In genomic region chr12:67826946-67827719, GRCh38 we compare ENCODE assay signal across 9 cellular contexts.
DNase-seq lines count a peak whose midpoint lies in the region; ATAC-seq and TF ChIP-seq lines count a peak whose summit lies in the region.
"Had no signal": no experiment of that assay in that cellular context is flagged by ENCODE, and none has a peak within 500 bp of the region (broad histone marks: within the 10 kb centered on the region; RNA-seq: fewer than 3 reads in every experiment).

No MANE protein-coding gene starts in this region.

- no peaks in the 10 kb centered on the region for H3K27me3 Mint-ChIP-seq in natural killer cell treated with Interleukin-12 subunit alpha and Interleukin-12 subunit beta and Interleukin-15 and Interleukin-18, amount 100 ng/mL, for 72 hours
- peaks cover 0 to 2% of the 10 kb centered on the region in 2 donors for H3K27me3 Mint-ChIP-seq in natural killer cell (ENCODE audit: low read depth in 2 of 2)
- H3K27me3 Mint-ChIP-seq in effector memory CD8-positive, alpha-beta T cell, result no peaks in the 10 kb centered on the region

- no peaks in the 10 kb centered on the region for H3K9me3 ChIP-seq in mucosa of stomach (ENCODE audit: control insufficient read depth, low read length)
- H3K9me3 ChIP-seq in aorta (ENCODE audit: control insufficient read depth, low read length), result no peaks in the 10 kb centered on the region

- H3K27ac ChIP-seq in aorta (ENCODE audit: low read depth in 1 of 2, low read length in 2 of 2), result peak overlapping the region; percentile 98 to 100
- H3K27ac ChIP-seq: HL-60 had no signal

- TF ChIP-seq CTCF in natural killer cell (IDR thresholded peaks at IDR 0.05), result no peak

- H3K36me3 ChIP-seq in mucosa of stomach (ENCODE audit: control insufficient read depth, insufficient read depth, low read length) (no peaks in the 10 kb centered on the region), aorta (ENCODE audit: control insufficient read depth in 1 of 2, insufficient read depth in 2 of 2, low read length in 1 of 2) (no peaks in the 10 kb centered on the region)

- no peak for ATAC-seq in natural killer cell treated with Interleukin-12 subunit alpha and Interleukin-12 subunit beta and Interleukin-15 and Interleukin-18, amount 100 ng/mL, for 72 hours
- ATAC-seq in natural killer cell (no peak), aorta (ENCODE audit: low FRiP score) (peak; percentile 59), GM18909 (IDR thresholded peaks at IDR 0.05; ENCODE audit: poor library complexity, unreplicated experiment) (no peak)
- no peak for ATAC-seq in effector memory CD8-positive, alpha-beta T cell (replicated peaks)

- H3K4me3 ChIP-seq in mucosa of stomach (ENCODE audit: low read length) (peak overlapping the region; percentile 44), aorta (ENCODE audit: low read length in 2 of 2) (peak overlapping the region; percentile 64 to 97)

- no peaks in the 10 kb centered on the region for H3K36me3 Mint-ChIP-seq in natural killer cell treated with Interleukin-12 subunit alpha and Interleukin-12 subunit beta and Interleukin-15 and Interleukin-18, amount 100 ng/mL, for 72 hours
- H3K36me3 Mint-ChIP-seq in natural killer cell, result no peaks in the 10 kb centered on the region
- H3K36me3 Mint-ChIP-seq in effector memory CD8-positive, alpha-beta T cell (ENCODE audit: insufficient read depth), result no peaks in the 10 kb centered on the region

- no peaks in the 10 kb centered on the region for H3K9me3 Mint-ChIP-seq in natural killer cell treated with Interleukin-12 subunit alpha and Interleukin-12 subunit beta and Interleukin-15 and Interleukin-18, amount 100 ng/mL, for 72 hours
- no peaks in the 10 kb centered on the region for H3K9me3 Mint-ChIP-seq in natural killer cell
- H3K9me3 Mint-ChIP-seq in effector memory CD8-positive, alpha-beta T cell, result no peaks in the 10 kb centered on the region

- no peaks in the 10 kb centered on the region for H3K27me3 ChIP-seq in mucosa of stomach (ENCODE audit: control insufficient read depth, insufficient read depth, low read length)
- no peaks in the 10 kb centered on the region for H3K27me3 ChIP-seq in aorta (ENCODE audit: control insufficient read depth in 1 of 2, insufficient read depth in 2 of 2, low read length in 1 of 2)

- peaks cover 0 to 13% of the 10 kb centered on the region in 2 donors for H3K4me1 Mint-ChIP-seq in natural killer cell treated with Interleukin-12 subunit alpha and Interleukin-12 subunit beta and Interleukin-15 and Interleukin-18, amount 100 ng/mL, for 72 hours (ENCODE audit: low read depth in 2 of 2)
- peaks cover 0 to 4% of the 10 kb centered on the region in 2 donors for H3K4me1 Mint-ChIP-seq in natural killer cell
- peaks cover 9 to 15% of the 10 kb centered on the region in 2 donors for H3K4me1 Mint-ChIP-seq in effector memory CD8-positive, alpha-beta T cell (ENCODE audit: low read depth in 2 of 2)

- peak overlapping the region; percentile 1 to 69 for H3K27ac Mint-ChIP-seq in natural killer cell treated with Interleukin-12 subunit alpha and Interleukin-12 subunit beta and Interleukin-15 and Interleukin-18, amount 100 ng/mL, for 72 hours
- no peak overlapping the region for H3K27ac Mint-ChIP-seq in natural killer cell
- H3K27ac Mint-ChIP-seq in effector memory CD8-positive, alpha-beta T cell, result peak overlapping the region; percentile 9 to 64

- peaks cover 20% of the 10 kb centered on the region for H3K4me1 ChIP-seq in mucosa of stomach (ENCODE audit: control insufficient read depth, insufficient read depth, low read length)
- peaks cover 1 to 6% of the 10 kb centered on the region in 2 donors for H3K4me1 ChIP-seq in aorta (ENCODE audit: control insufficient read depth in 1 of 2, insufficient read depth in 2 of 2, low read length in 2 of 2)

- no peak for DNase-seq in natural killer cell treated with Interleukin-12 subunit alpha and Interleukin-12 subunit beta and Interleukin-15 and Interleukin-18, amount 100 ng/mL, for 72 hours (ENCODE audit: low spot score)
- DNase-seq in natural killer cell (no peak), aorta (no peak), hypothalamus (lab: John Stamatoyannopoulos, UW) (no peak), SHP77 treated with DMSO at 0.1 percent for 48 hours (lab: John Stamatoyannopoulos, UW) (no peak)
- no peak for DNase-seq in effector memory CD8-positive, alpha-beta T cell

- peak overlapping the region; percentile 65 for H3K4me3 Mint-ChIP-seq in natural killer cell treated with Interleukin-12 subunit alpha and Interleukin-12 subunit beta and Interleukin-15 and Interleukin-18, amount 100 ng/mL, for 72 hours
- H3K4me3 Mint-ChIP-seq in natural killer cell, result no peak overlapping the region
- H3K4me3 Mint-ChIP-seq in effector memory CD8-positive, alpha-beta T cell, result peak overlapping the region; percentile 50 to 60

- H3K9ac ChIP-seq in mucosa of stomach (ENCODE audit: low read length), result peak overlapping the region; percentile 71

- 26 to 34% methylated on average over 5 of the region's 5 CpGs for WGBS in aorta, 2 donors

- intact Hi-C loops in natural killer cell (cut with micrococcal nuclease), result no loop called here
- intact Hi-C loops in aorta (cut with DNase I), result loop anchor here (5.0 to 10.0 kb wide), 4 partner anchors 52 to 180 kb away; partner anchors contain the start of gene DYRK2 (in 1 of the 2)

Comparison
In these comparisons a context has a peak if more than half of its experiments do, and no peak if none do; other contexts are left out.
1. H3K27ac Mint-ChIP-seq: peak in natural killer cell treated with Interleukin-12 subunit alpha and Interleukin-12 subunit beta and Interleukin-15 and Interleukin-18, amount 100 ng/mL, for 72 hours (2 of 2) and effector memory CD8-positive, alpha-beta T cell (2 of 2); none in natural killer cell (0 of 2).